In the genomic region with DNA sequence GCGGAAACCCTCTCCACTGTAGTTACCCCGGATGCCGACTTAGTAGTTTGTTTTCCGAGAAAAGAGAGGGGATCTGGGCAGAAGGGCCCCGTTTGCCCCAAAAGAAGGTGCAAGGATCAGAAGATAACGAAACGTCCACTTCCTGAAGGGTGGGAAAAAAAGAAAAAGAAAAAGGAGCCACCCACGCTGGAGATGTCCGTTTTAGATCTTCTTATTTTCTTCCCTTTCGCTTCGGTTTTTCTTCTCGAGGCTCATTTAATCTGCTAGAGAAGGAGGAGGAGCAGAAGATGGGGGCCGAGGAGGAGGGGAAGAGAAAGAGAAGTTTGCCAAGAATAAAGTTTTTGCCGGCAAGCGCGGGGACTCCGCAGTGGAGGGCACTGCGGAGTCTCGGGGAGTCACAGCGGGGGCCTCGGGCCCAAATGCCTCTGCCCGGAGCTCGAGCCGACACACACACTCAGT, we compare ENCODE assay signal across 7 cellular contexts. TPM values are rescaled to one million over a fixed set of nuclear protein-coding genes. Genes with fewer than 3 reads are reported as not detected.
A peak's percentile ranks its signal among the peaks of the same experiment; 100 is the strongest.
DNase-seq lines count a peak whose midpoint lies in the region; ATAC-seq and TF ChIP-seq lines count a peak whose summit lies in the region.

No MANE protein-coding gene starts in this region.

- H3K27ac Mint-ChIP-seq in osteocyte (ENCODE audit: unreplicated experiment), result peak overlapping the region; percentile 50

- H3K4me2 ChIP-seq in OCI-LY3 (ENCODE audit: low read length), result peak overlapping the region; percentile 98

- ATAC-seq in GM21447 (IDR thresholded peaks at IDR 0.05; ENCODE audit: unreplicated experiment) (peak; percentile 2), GM19452 (IDR thresholded peaks at IDR 0.05; ENCODE audit: unreplicated experiment) (no peak), GM18519 (IDR thresholded peaks at IDR 0.05; ENCODE audit: low FRiP score, unreplicated experiment) (no peak)

- H3K27ac ChIP-seq in OCI-LY3 (ENCODE audit: low read length), result peak overlapping the region; percentile 21; the same call in 1 of the 2 replicates

- H3K4me3 Mint-ChIP-seq in osteocyte (ENCODE audit: unreplicated experiment), result peak overlapping the region; percentile 82

- H3K27me3 ChIP-seq in OCI-LY3 (ENCODE audit: low read depth, low read length) (peaks cover 34% of the 10 kb centered on the region), endocrine pancreas (ENCODE audit: control insufficient read depth, insufficient read depth, low read length) (peaks cover 20% of the 10 kb centered on the region)

- H3K4me1 Mint-ChIP-seq in osteocyte (ENCODE audit: unreplicated experiment), result peaks cover 35% of the 10 kb centered on the region

- H3K27me3 Mint-ChIP-seq in osteocyte (ENCODE audit: unreplicated experiment), result peaks cover 66% of the 10 kb centered on the region

- TF ChIP-seq CTCF in OCI-LY3 (IDR thresholded peaks at IDR 0.05; ENCODE audit: low read depth, low read length) (no peak), osteocyte (IDR thresholded peaks at IDR 0.05) (no peak)

- peak overlapping the region; percentile 68 for H2AFZ ChIP-seq in OCI-LY3 (ENCODE audit: low read depth, low read length)

- peak overlapping the region; percentile 95 for H3K9ac ChIP-seq in OCI-LY3 (ENCODE audit: low read length)
- H3K9ac ChIP-seq in endocrine pancreas (ENCODE audit: control insufficient read depth, insufficient read depth, low read length), result no peak overlapping the region

- no peak for DNase-seq in osteocyte (ENCODE audit: extremely low spot score, unreplicated experiment)
- DNase-seq in CD1c-positive myeloid dendritic cell (ENCODE audit: extremely low spot score), result no peak

- peaks cover 36% of the 10 kb centered on the region for H3K79me2 ChIP-seq in OCI-LY3 (ENCODE audit: low read length)

- no peaks in the 10 kb centered on the region for H3K9me3 Mint-ChIP-seq in osteocyte (ENCODE audit: unreplicated experiment)

- H3K36me3 ChIP-seq in OCI-LY3 (replicated peaks; ENCODE audit: low read depth, low read length) (peaks cover 3% of the 10 kb centered on the region), endocrine pancreas (ENCODE audit: control insufficient read depth, insufficient read depth, low read length) (no peaks in the 10 kb centered on the region)

- H3K36me3 Mint-ChIP-seq in osteocyte (ENCODE audit: unreplicated experiment), result peaks cover 1% of the 10 kb centered on the region

- H4K20me1 ChIP-seq in OCI-LY3 (ENCODE audit: insufficient read depth, low read length), result no peaks in the 10 kb centered on the region

- peak overlapping the region; percentile 99 for H3K4me3 ChIP-seq in OCI-LY3 (ENCODE audit: low read length)
- H3K4me3 ChIP-seq in endocrine pancreas (ENCODE audit: control insufficient read depth, insufficient read depth, low read length), result peak overlapping the region; percentile 11

- peaks cover 42% of the 10 kb centered on the region for H3K4me1 ChIP-seq in OCI-LY3 (ENCODE audit: low read length)
- H3K4me1 ChIP-seq in endocrine pancreas (ENCODE audit: control insufficient read depth, insufficient read depth, low read length), result no peaks in the 10 kb centered on the region

- no peaks in the 10 kb centered on the region for H3K9me3 ChIP-seq in OCI-LY3 (ENCODE audit: insufficient read depth, low read length)
- no peaks in the 10 kb centered on the region for H3K9me3 ChIP-seq in endocrine pancreas (ENCODE audit: control insufficient read depth, low read length)

RNA-seq across cellular contexts. Expression of a gene that starts 0.5 kb away (rescaled TPM):
- 1.7 and 3.1 TPM in 2 replicates for total RNA-seq in osteocyte
